Comparison of ENCODE assay signal across 1 cellular context in the genomic region with DNA sequence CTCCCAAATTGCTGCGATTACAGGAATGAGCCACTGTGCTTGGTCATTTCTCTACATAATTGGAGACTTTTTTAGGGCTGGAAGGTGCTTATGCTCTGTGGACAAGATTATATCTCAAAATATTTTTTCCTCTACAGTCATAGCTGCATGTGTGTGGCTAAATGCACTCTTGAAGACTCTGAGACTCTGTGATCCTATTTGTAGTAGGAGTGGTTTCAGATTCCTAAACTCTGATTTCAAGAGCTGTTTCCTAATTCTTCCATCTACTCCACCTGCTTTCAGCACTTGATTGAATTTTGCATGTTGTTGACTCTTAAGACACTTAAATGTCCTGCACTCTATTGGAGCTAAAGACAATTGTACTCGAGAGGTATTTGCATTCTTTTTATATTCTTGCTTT.
TF ChIP-seq lines count a peak whose summit lies in the region.

No MANE protein-coding gene starts in this region.

TF ChIP-seq in WTC11, 78 proteins besides CTCF, POLR2A, EP300 and RAD21 (continued from another document):
- TF ChIP-seq, protein P1, sequence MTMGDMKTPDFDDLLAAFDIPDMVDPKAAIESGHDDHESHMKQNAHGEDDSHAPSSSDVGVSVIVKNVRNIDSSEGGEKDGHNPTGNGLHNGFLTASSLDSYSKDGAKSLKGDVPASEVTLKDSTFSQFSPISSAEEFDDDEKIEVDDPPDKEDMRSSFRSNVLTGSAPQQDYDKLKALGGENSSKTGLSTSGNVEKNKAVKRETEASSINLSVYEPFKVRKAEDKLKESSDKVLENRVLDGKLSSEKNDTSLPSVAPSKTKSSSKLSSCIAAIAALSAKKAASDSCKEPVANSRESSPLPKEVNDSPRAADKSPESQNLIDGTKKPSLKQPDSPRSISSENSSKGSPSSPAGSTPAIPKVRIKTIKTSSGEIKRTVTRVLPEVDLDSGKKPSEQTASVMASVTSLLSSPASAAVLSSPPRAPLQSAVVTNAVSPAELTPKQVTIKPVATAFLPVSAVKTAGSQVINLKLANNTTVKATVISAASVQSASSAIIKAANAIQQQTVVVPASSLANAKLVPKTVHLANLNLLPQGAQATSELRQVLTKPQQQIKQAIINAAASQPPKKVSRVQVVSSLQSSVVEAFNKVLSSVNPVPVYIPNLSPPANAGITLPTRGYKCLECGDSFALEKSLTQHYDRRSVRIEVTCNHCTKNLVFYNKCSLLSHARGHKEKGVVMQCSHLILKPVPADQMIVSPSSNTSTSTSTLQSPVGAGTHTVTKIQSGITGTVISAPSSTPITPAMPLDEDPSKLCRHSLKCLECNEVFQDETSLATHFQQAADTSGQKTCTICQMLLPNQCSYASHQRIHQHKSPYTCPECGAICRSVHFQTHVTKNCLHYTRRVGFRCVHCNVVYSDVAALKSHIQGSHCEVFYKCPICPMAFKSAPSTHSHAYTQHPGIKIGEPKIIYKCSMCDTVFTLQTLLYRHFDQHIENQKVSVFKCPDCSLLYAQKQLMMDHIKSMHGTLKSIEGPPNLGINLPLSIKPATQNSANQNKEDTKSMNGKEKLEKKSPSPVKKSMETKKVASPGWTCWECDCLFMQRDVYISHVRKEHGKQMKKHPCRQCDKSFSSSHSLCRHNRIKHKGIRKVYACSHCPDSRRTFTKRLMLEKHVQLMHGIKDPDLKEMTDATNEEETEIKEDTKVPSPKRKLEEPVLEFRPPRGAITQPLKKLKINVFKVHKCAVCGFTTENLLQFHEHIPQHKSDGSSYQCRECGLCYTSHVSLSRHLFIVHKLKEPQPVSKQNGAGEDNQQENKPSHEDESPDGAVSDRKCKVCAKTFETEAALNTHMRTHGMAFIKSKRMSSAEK (CRISPR knock-in tag; IDR thresholded peaks at IDR 0.05; ENCODE audit: borderline replicate concordance): no peak
- TF ChIP-seq, protein P2, sequence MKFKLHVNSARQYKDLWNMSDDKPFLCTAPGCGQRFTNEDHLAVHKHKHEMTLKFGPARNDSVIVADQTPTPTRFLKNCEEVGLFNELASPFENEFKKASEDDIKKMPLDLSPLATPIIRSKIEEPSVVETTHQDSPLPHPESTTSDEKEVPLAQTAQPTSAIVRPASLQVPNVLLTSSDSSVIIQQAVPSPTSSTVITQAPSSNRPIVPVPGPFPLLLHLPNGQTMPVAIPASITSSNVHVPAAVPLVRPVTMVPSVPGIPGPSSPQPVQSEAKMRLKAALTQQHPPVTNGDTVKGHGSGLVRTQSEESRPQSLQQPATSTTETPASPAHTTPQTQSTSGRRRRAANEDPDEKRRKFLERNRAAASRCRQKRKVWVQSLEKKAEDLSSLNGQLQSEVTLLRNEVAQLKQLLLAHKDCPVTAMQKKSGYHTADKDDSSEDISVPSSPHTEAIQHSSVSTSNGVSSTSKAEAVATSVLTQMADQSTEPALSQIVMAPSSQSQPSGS (CRISPR knock-in tag; IDR thresholded peaks at IDR 0.05; ENCODE audit: borderline replicate concordance, low read depth): no peak
- TF ChIP-seq SMAD4 (CRISPR knock-in tag; IDR thresholded peaks at IDR 0.05) (no peak), ZNF219 (CRISPR knock-in tag; IDR thresholded peaks at IDR 0.05; ENCODE audit: borderline replicate concordance) (no peak)
